1 cellular context compared by ENCODE assay signal in genomic region chr7:5375925-5376324, GRCh38.
TF ChIP-seq lines count a peak whose summit lies in the region.

No MANE protein-coding gene starts in this region.

TF ChIP-seq in GM23338, 12 proteins besides CTCF, POLR2A, EP300 and RAD21:
- no peak for TF ChIP-seq ZNF462 (CRISPR knock-in tag; IDR thresholded peaks at IDR 0.05)
- TF ChIP-seq JUNB (IDR thresholded peaks at IDR 0.05; ENCODE audit: unreplicated experiment): no peak
- TF ChIP-seq, protein P1, sequence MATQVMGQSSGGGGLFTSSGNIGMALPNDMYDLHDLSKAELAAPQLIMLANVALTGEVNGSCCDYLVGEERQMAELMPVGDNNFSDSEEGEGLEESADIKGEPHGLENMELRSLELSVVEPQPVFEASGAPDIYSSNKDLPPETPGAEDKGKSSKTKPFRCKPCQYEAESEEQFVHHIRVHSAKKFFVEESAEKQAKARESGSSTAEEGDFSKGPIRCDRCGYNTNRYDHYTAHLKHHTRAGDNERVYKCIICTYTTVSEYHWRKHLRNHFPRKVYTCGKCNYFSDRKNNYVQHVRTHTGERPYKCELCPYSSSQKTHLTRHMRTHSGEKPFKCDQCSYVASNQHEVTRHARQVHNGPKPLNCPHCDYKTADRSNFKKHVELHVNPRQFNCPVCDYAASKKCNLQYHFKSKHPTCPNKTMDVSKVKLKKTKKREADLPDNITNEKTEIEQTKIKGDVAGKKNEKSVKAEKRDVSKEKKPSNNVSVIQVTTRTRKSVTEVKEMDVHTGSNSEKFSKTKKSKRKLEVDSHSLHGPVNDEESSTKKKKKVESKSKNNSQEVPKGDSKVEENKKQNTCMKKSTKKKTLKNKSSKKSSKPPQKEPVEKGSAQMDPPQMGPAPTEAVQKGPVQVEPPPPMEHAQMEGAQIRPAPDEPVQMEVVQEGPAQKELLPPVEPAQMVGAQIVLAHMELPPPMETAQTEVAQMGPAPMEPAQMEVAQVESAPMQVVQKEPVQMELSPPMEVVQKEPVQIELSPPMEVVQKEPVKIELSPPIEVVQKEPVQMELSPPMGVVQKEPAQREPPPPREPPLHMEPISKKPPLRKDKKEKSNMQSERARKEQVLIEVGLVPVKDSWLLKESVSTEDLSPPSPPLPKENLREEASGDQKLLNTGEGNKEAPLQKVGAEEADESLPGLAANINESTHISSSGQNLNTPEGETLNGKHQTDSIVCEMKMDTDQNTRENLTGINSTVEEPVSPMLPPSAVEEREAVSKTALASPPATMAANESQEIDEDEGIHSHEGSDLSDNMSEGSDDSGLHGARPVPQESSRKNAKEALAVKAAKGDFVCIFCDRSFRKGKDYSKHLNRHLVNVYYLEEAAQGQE (IDR thresholded peaks at IDR 0.05; ENCODE audit: unreplicated experiment): no peak
- TF ChIP-seq POLR2AphosphoS5 (IDR thresholded peaks at IDR 0.05; ENCODE audit: low read depth): no peak
- no peak for TF ChIP-seq ZNF331 (CRISPR knock-in tag; IDR thresholded peaks at IDR 0.05; ENCODE audit: low read depth)
TF ChIP-seq in GM23338: peak in this region for 0.
